ENCODE assay signal across 11 cellular contexts in the genomic region with DNA sequence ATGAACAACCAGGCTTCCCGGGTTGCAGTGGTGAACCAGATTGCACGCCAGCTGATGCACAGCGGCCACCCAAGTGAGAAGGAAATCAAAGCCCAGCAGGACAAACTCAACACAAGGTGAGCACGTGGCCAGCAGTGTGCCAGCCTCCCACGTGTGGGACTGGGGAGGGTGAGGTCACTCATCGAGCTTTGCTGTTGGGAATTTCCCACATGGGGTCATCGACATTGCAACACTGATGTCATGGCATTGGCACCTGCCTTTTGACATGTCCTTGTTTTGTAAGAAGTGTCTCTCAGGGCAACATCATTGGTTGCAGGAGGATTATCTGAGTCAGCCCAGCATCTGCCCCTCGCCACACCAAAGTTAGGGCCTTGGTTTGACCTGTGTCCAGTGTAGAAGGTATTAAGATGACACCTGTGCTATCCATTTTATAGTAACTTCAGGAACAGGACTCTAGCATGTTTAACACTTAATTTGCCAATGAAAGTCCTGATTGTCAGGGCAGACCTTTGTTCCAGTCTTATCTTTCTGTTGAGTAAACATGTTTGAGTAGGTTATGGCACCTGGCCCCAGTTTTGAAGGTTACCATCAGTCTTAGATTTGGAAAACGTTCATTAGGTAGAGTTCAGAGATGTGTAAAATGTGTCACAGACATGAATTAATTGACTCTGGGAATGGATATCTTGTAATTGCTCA.
DNase-seq lines count a peak whose midpoint lies in the region; ATAC-seq and TF ChIP-seq lines count a peak whose summit lies in the region.
"Had no signal": no experiment of that assay in that cellular context is flagged by ENCODE, and none has a peak within 500 bp of the region (broad histone marks: within the 10 kb centered on the region; RNA-seq: fewer than 3 reads in every experiment).

No MANE protein-coding gene starts in this region.

- H3K9me3 ChIP-seq in ascending aorta (no peaks in the 10 kb centered on the region), transverse colon (no peaks in the 10 kb centered on the region)

- intact Hi-C loops in ascending aorta (cut with DNase I) (loop anchor here (10.0 kb wide), 1 partner anchor 175 kb away; the partner anchor contains the start of gene SPTBN1), transverse colon (cut with DNase I; ENCODE audit: low total_unique reads) (no loop called here)

- WGBS in transverse colon (ENCODE audit: low coverage in 1 of 2), 2 donors: 50% methylated on average over 7 of the region's 9 CpGs; no CpG with 5 or more reads in 1 of the 2 donors

- H3K36me3 ChIP-seq in ascending aorta (peaks cover 61 to 95% of the 10 kb centered on the region in 2 donors), kidney epithelial cell (ENCODE audit: control insufficient read depth, insufficient read depth, low read length) (peaks cover 7% of the 10 kb centered on the region), transverse colon (peaks cover 0 to 76% (median 31%) of the 10 kb centered on the region in 4 donors)

- H3K27ac ChIP-seq in ascending aorta (peak overlapping the region; percentile 10 to 20), transverse colon (no peak overlapping the region)

- peak; percentile 55 to 79 for ATAC-seq in activated naive CD4-positive, alpha-beta T cell treated with anti-CD3 and anti-CD28 coated beads, Interleukin-2, amount 50 U/mL, for 72 hours
- ATAC-seq: HCT116 had no signal

- peaks cover 24 to 59% of the 10 kb centered on the region in 2 donors for H3K36me3 Mint-ChIP-seq in activated naive CD4-positive, alpha-beta T cell treated with anti-CD3 and anti-CD28 coated beads, Interleukin-2, amount 50 U/mL, for 72 hours

- peak overlapping the region in 1 of 2 donors; percentile 81 for H3K27ac Mint-ChIP-seq in activated naive CD4-positive, alpha-beta T cell treated with anti-CD3 and anti-CD28 coated beads, Interleukin-2, amount 50 U/mL, for 72 hours
- H3K27ac Mint-ChIP-seq: CD4-positive, CD25-positive, alpha-beta regulatory T cell had no signal

- TF ChIP-seq EP300 in transverse colon (IDR thresholded peaks at IDR 0.05; ENCODE audit: low read depth): no peak

- in situ Hi-C loops in transverse colon (cut with MboI; ENCODE audit: low pct_ligation_motif_present in 1 of 4, low pct_unique_long_range_greater_than_20kb in 1 of 4, low sequenced_read_pairs in 3 of 4): loop anchor here in 1 of 4 donors (25.0 kb wide), 1 partner anchor 118 kb away; no protein-coding TSS in a partner anchor

- TF ChIP-seq CTCF in ascending aorta (IDR thresholded peaks at IDR 0.05): no peak
- TF ChIP-seq CTCF in kidney epithelial cell (IDR thresholded peaks at IDR 0.05; ENCODE audit: insufficient read depth, low read length, poor library complexity, severe bottlenecking): no peak
- no peak for TF ChIP-seq CTCF in transverse colon (IDR thresholded peaks at IDR 0.05)

- H3K27me3 ChIP-seq in ascending aorta (no peaks in the 10 kb centered on the region), kidney epithelial cell (ENCODE audit: control insufficient read depth, insufficient read depth, low read length) (no peaks in the 10 kb centered on the region), transverse colon (no peaks in the 10 kb centered on the region)

- no peaks in the 10 kb centered on the region for H3K9me3 Mint-ChIP-seq in activated naive CD4-positive, alpha-beta T cell treated with anti-CD3 and anti-CD28 coated beads, Interleukin-2, amount 50 U/mL, for 72 hours
- H3K9me3 Mint-ChIP-seq: CD4-positive, CD25-positive, alpha-beta regulatory T cell had no signal

- DNase-seq in activated naive CD4-positive, alpha-beta T cell treated with anti-CD3 and anti-CD28 coated beads, Interleukin-2, amount 50 U/mL, for 72 hours (ENCODE audit: low spot score in 2 of 2): no peak
- DNase-seq in activated naive CD4-positive, alpha-beta T cell treated with anti-CD3 and anti-CD28 coated beads, Interleukin-2, amount 50 U/mL, for 16 hours: no peak
- DNase-seq in ascending aorta (ENCODE audit: low spot score in 2 of 2): no peak
- peak; percentile 96 for DNase-seq in kidney epithelial cell (ENCODE audit: low read depth)
- peak; percentile 29 for DNase-seq in transverse colon
- DNase-seq in activated effector memory CD4-positive, alpha-beta T cell treated with Interleukin-2 at 50 U/mL for 16 hours: no peak
- no peak for DNase-seq in NCI-H1105 (lab: John Stamatoyannopoulos, UW)
- DNase-seq in NCI-H2029 (lab: John Stamatoyannopoulos, UW): no peak
- DNase-seq: activated CD8-positive, alpha-beta memory T cell treated with anti-CD3 and anti-CD28 coated beads for 24 hours; CD4-positive, CD25-positive, alpha-beta regulatory T cell had no signal

- no peak for TF ChIP-seq POLR2A in transverse colon (IDR thresholded peaks at IDR 0.05)

- H3K4me3 ChIP-seq in ascending aorta (no peak overlapping the region), kidney epithelial cell (ENCODE audit: low read depth, low read length) (no peak overlapping the region), transverse colon (no peak overlapping the region)

- peaks cover 0 to 13% of the 10 kb centered on the region in 2 donors for H3K4me1 ChIP-seq in ascending aorta
- peaks cover 6 to 16% (median 13%) of the 10 kb centered on the region in 4 donors for H3K4me1 ChIP-seq in transverse colon

Comparison
In these comparisons a context has a peak if more than half of its experiments do, and no peak if none do; other contexts are left out.
1. DNase-seq: peak in kidney epithelial cell (single experiment) and transverse colon (single experiment); none in activated naive CD4-positive, alpha-beta T cell treated with anti-CD3 and anti-CD28 coated beads, Interleukin-2, amount 50 U/mL, for 72 hours (0 of 2), activated naive CD4-positive, alpha-beta T cell treated with anti-CD3 and anti-CD28 coated beads, Interleukin-2, amount 50 U/mL, for 16 hours (single experiment), ascending aorta (0 of 2), activated effector memory CD4-positive, alpha-beta T cell treated with Interleukin-2 at 50 U/mL for 16 hours (single experiment), NCI-H1105 (single experiment) and NCI-H2029 (single experiment).
2. H3K27ac ChIP-seq: peak in ascending aorta (2 of 2); none in transverse colon (0 of 4).